8 cellular contexts compared by ENCODE assay signal in genomic region chr1:201019321-201019977, GRCh38. TPM values are rescaled to one million over a fixed set of nuclear protein-coding genes. Genes with fewer than 3 reads are reported as not detected.
DNase-seq lines count a peak whose midpoint lies in the region; ATAC-seq, FAIRE-seq and TF ChIP-seq lines count a peak whose summit lies in the region.

No MANE protein-coding gene starts in this region.

- no peak overlapping the region for H2AFZ ChIP-seq in HepG2 (ENCODE audit: low read length)

- H3K9me3 Mint-ChIP-seq in activated naive CD8-positive, alpha-beta T cell (ENCODE audit: low read depth): no peaks in the 10 kb centered on the region

- TF ChIP-seq EP300 in HepG2 (IDR thresholded peaks at IDR 0.05; ENCODE audit: low read depth in 2 of 2, low read length in 2 of 2) (no peak), HepG2 (CRISPR knock-in tag; IDR thresholded peaks at IDR 0.05; ENCODE audit: borderline replicate concordance) (0 out of 2 replicates have a peak, but pooled peaks have one; percentile 15)

- H4K20me1 ChIP-seq in HepG2 (ENCODE audit: insufficient read depth, low read length): no peaks in the 10 kb centered on the region

- no peak overlapping the region for H3K9ac ChIP-seq in HepG2 (ENCODE audit: insufficient read depth, low read depth, low read length)

- DNase-seq in CD1c-positive myeloid dendritic cell (ENCODE audit: extremely low spot score) (peak; percentile 89), SW480 (ENCODE audit: low spot score) (peak; percentile 91), HepG2 (ENCODE audit: low spot score) (peak; percentile 17), SHP77 (lab: John Stamatoyannopoulos, UW) (no peak)
- peak; percentile 91 for DNase-seq in stimulated activated CD8-positive, alpha-beta memory T cell treated with anti-CD3 and anti-CD28 coated beads, Interleukin-4, amount 100 ng/mL, for 48 hours

- ATAC-seq in GM19463 (IDR thresholded peaks at IDR 0.05; ENCODE audit: unreplicated experiment): peak; percentile 59
- ATAC-seq in HG03565 (IDR thresholded peaks at IDR 0.05; ENCODE audit: unreplicated experiment): peak; percentile 54
- no peak for ATAC-seq in HepG2

- peaks cover 57% of the 10 kb centered on the region for H3K4me1 ChIP-seq in HepG2 (ENCODE audit: insufficient read depth, low read length)

- in situ Hi-C loops in HepG2 (cut with HindIII; ENCODE audit: extremely low pct_ligation_motif_present, low pct_unique_long_range_greater_than_20kb): no loop called here

- no peaks in the 10 kb centered on the region for H3K36me3 Mint-ChIP-seq in activated naive CD8-positive, alpha-beta T cell

- H3K4me3 Mint-ChIP-seq in activated naive CD8-positive, alpha-beta T cell: peak overlapping the region; percentile 93

- TF ChIP-seq POLR2A in HepG2 (IDR thresholded peaks at IDR 0.05; ENCODE audit: insufficient read depth in 1 of 2, low read depth in 2 of 2, low read length in 2 of 2): no peak

- H3K27ac ChIP-seq in HepG2 (ENCODE audit: extremely low read length, insufficient read depth, low read length): no peak overlapping the region

- no peaks in the 10 kb centered on the region for H3K27me3 Mint-ChIP-seq in activated naive CD8-positive, alpha-beta T cell

- no peaks in the 10 kb centered on the region for H3K79me2 ChIP-seq in HepG2 (ENCODE audit: insufficient read depth, low read length)

- POLR2A ChIA-PET in HepG2 (lab: Yijun Ruan, JAX): no interaction called here

- TF ChIP-seq RAD21 in HepG2 (CRISPR knock-in tag; IDR thresholded peaks at IDR 0.05): no peak

- FAIRE-seq in HepG2 (lab: Jason Lieb, UNC): no peak

- WGBS in HepG2 (ENCODE audit: low lambda C conversion rate): 39% methylated on average over 4 of the region's 5 CpGs

- H3K27me3 ChIP-seq in HepG2 (ENCODE audit: control insufficient read depth in 1 of 2, insufficient read depth in 2 of 2, low read length in 2 of 2): peaks cover 13 to 47% of the 10 kb centered on the region in 2 experiments

- no peaks in the 10 kb centered on the region for H3K9me3 ChIP-seq in HepG2 (ENCODE audit: low read length)

- H3K4me3 ChIP-seq in HepG2 (replicated peaks in 1 of 3; ENCODE audit: insufficient read depth in 1 of 3, low read depth in 2 of 3, low read length in 3 of 3): no peak overlapping the region; a peak in 1 of 6 replicates

- TF ChIP-seq CTCF in HepG2 (CRISPR knock-in tag; IDR thresholded peaks at IDR 0.05): no peak

- no peaks in the 10 kb centered on the region for H3K36me3 ChIP-seq in HepG2 (replicated peaks in 1 of 2; ENCODE audit: control insufficient read depth in 1 of 2, insufficient read depth in 2 of 2, low read length in 2 of 2)

- BruUV-seq in HepG2 (replicated peaks; lab: Mats Ljungman, UMichigan): no TSS peak

- CTCF ChIA-PET in HepG2 (lab: Yijun Ruan, JAX; ENCODE audit: low intra/inter-chr PET ratio, low total read pairs): no interaction called here

- H3K27ac Mint-ChIP-seq in activated naive CD8-positive, alpha-beta T cell: peak overlapping the region; percentile 98

- peaks cover 83% of the 10 kb centered on the region for H3K4me1 Mint-ChIP-seq in activated naive CD8-positive, alpha-beta T cell (ENCODE audit: low read depth)

- intact Hi-C loops in HepG2 (cut with micrococcal nuclease; ENCODE audit: unreplicated experiment): no loop called here

- peak overlapping the region; percentile 27; the same call in 1 of the 2 replicates for H3K4me2 ChIP-seq in HepG2 (ENCODE audit: low read depth, low read length)

TF ChIP-seq in HepG2, 621 proteins besides CTCF, POLR2A, EP300 and RAD21 (continues in another document):
- no peak for TF ChIP-seq ZNF598 (CRISPR knock-in tag; IDR thresholded peaks at IDR 0.05; ENCODE audit: borderline replicate concordance)
- peak; percentile 20; the same call in 1 of the 2 replicates for TF ChIP-seq SALL1 (CRISPR knock-in tag; IDR thresholded peaks at IDR 0.05)
- TF ChIP-seq CCAR2 (optimal IDR thresholded peaks at IDR 0.05; ENCODE audit: low read depth, low read length): no peak
- TF ChIP-seq IKZF5 (CRISPR knock-in tag; IDR thresholded peaks at IDR 0.05): no peak
- TF ChIP-seq HCFC1 (IDR thresholded peaks at IDR 0.05; ENCODE audit: low read depth, low read length): no peak
- TF ChIP-seq GZF1 (CRISPR knock-in tag; IDR thresholded peaks at IDR 0.05): no peak
- TF ChIP-seq EED (CRISPR knock-in tag; IDR thresholded peaks at IDR 0.05): no peak
- TF ChIP-seq SNAPC5 (CRISPR knock-in tag; IDR thresholded peaks at IDR 0.05; ENCODE audit: borderline replicate concordance): no peak
- TF ChIP-seq ARNT2 (CRISPR knock-in tag; IDR thresholded peaks at IDR 0.05; ENCODE audit: low read depth): no peak
- TF ChIP-seq RBM22 (optimal IDR thresholded peaks at IDR 0.05; ENCODE audit: low read length): no peak
- TF ChIP-seq GABPA (IDR thresholded peaks at IDR 0.05; ENCODE audit: low read depth, low read length): no peak
- TF ChIP-seq GABPA (CRISPR knock-in tag; IDR thresholded peaks at IDR 0.05; ENCODE audit: low read depth): peak; percentile 40; the same call in 1 of the 2 replicates
- no peak for TF ChIP-seq HOXA7 (CRISPR knock-in tag; IDR thresholded peaks at IDR 0.05)
- TF ChIP-seq IRF9 (CRISPR knock-in tag; IDR thresholded peaks at IDR 0.05; ENCODE audit: borderline replicate concordance): no peak
- no peak for TF ChIP-seq ZNF3 (CRISPR knock-in tag; IDR thresholded peaks at IDR 0.05)
- no peak for TF ChIP-seq WIZ (CRISPR knock-in tag; IDR thresholded peaks at IDR 0.05)
- TF ChIP-seq PCBP2 (optimal IDR thresholded peaks at IDR 0.05; ENCODE audit: low read depth, low read length, poor library complexity, severe bottlenecking): no peak
- no peak for TF ChIP-seq ZSCAN9 (CRISPR knock-in tag; IDR thresholded peaks at IDR 0.05; ENCODE audit: borderline replicate concordance)
- no peak for TF ChIP-seq ZNF138 (CRISPR knock-in tag; IDR thresholded peaks at IDR 0.05; ENCODE audit: low read depth)
- TF ChIP-seq JUNB (CRISPR knock-in tag; IDR thresholded peaks at IDR 0.05; ENCODE audit: borderline replicate concordance): no peak

RNA-seq across cellular contexts. Expression of gene KIF21B, which starts 4.1 kb away (rescaled TPM):
- 0.13 and 0.20 TPM in 2 replicates for total RNA-seq in HepG2 (2016; rRNA removed; fragmentation: Illumina TruSeq; extraction: Trizol)
- total RNA-seq in HepG2 (2016; cell fraction: cytosol; rRNA removed; fragmentation: Illumina TruSeq; extraction: Trizol; ENCODE audit: low read depth): 0.20 and 0.26 TPM in 2 replicates
- total RNA-seq in HepG2 (2016; cell fraction: insoluble cytoplasmic fraction; rRNA removed; fragmentation: Illumina TruSeq; extraction: Trizol): 0.18 and 0.24 TPM in 2 replicates
- 0.28 and 0.31 TPM in 2 replicates for total RNA-seq in HepG2 (2016; cell fraction: membrane; rRNA removed; fragmentation: Illumina TruSeq; extraction: Trizol)
- 0.19 and 0.22 TPM in 2 replicates for total RNA-seq in HepG2 (2016; cell fraction: nucleus; rRNA removed; fragmentation: Illumina TruSeq; extraction: Trizol)
- polyA plus RNA-seq in HepG2 (2011; rRNA removed): 0.17 and 0.22 TPM in 2 replicates
- 0.17 and 0.25 TPM in 2 replicates for polyA plus RNA-seq in HepG2 (2011; cell fraction: cytosol; rRNA removed)
- 0.76 and 0.82 TPM in 2 replicates for polyA plus RNA-seq in HepG2 (2011; cell fraction: nucleus; rRNA removed)
- polyA plus RNA-seq in HepG2 (2012): 0.15 and 0.25 TPM in 2 replicates
- polyA plus RNA-seq in HepG2 (2016; cell fraction: cytosol; fragmentation: Illumina TruSeq; extraction: Trizol; ENCODE audit: low read depth): 0.27 and 0.36 TPM in 2 replicates
- polyA plus RNA-seq in HepG2 (2016; cell fraction: insoluble cytoplasmic fraction; fragmentation: Illumina TruSeq; extraction: Trizol; ENCODE audit: low read depth): 0.05 and 0.10 TPM in 2 replicates
- 0.26 and 0.30 TPM in 2 replicates for polyA plus RNA-seq in HepG2 (2016; cell fraction: membrane; fragmentation: Illumina TruSeq; extraction: Trizol; ENCODE audit: low read depth)
- polyA plus RNA-seq in HepG2 (2016; cell fraction: nucleus; fragmentation: Illumina TruSeq; extraction: Trizol; ENCODE audit: insufficient read depth, low read depth): 0.25 TPM in 2 replicates
- 1.0 and 6.8 TPM in 2 replicates for polyA minus RNA-seq in HepG2 (2011; rRNA and poly(A)+ RNA removed; ENCODE audit: low replicate concordance)
- polyA minus RNA-seq in HepG2 (2011; cell fraction: cytosol; rRNA and poly(A)+ RNA removed): 0.30 and 0.44 TPM in 2 replicates
- polyA minus RNA-seq in HepG2 (2011; cell fraction: nucleus; rRNA and poly(A)+ RNA removed): 0.37 and 0.52 TPM in 2 replicates

Comparison
In these comparisons a context has a peak if more than half of its experiments do, and no peak if none do; other contexts are left out.
1. DNase-seq: peak in CD1c-positive myeloid dendritic cell (single experiment), SW480 (single experiment), HepG2 (single experiment) and stimulated activated CD8-positive, alpha-beta memory T cell treated with anti-CD3 and anti-CD28 coated beads, Interleukin-4, amount 100 ng/mL, for 48 hours (single experiment); none in SHP77 (0 of 2).